ENCODE assay signal across 17 cellular contexts in the genomic region with DNA sequence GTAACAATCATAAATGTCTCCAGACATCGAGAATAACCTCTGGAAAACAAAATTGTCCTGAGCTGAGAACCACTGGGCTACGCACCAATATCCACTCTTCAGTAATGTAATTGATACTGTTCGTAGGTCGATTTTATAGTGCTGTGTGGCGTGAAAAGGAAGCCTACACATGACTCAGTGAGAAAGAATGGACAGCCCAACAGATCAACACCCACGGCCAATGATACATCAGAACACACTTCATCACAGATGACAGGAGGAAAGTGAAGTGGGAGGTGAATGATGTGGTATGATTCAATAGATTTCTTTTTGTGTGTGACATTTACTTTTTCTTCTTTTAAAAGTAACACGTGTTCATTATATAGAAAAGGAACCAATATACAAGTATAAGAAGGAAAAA.
DNase-seq lines count a peak whose midpoint lies in the region; ATAC-seq and TF ChIP-seq lines count a peak whose summit lies in the region.
"Had no signal": no experiment of that assay in that cellular context is flagged by ENCODE, and none has a peak within 500 bp of the region (broad histone marks: within the 10 kb centered on the region; RNA-seq: fewer than 3 reads in every experiment).

No MANE protein-coding gene starts in this region.

- H3K56ac ChIP-seq in mesendoderm (ENCODE audit: low read length), result no peak overlapping the region

- in situ Hi-C loops in mammary epithelial cell (cut with MboI; ENCODE audit: low sequenced_read_pairs in 2 of 2), result no loop called here
- in situ Hi-C loops in gastrocnemius medialis (cut with MboI; ENCODE audit: low sequenced_read_pairs in 4 of 4), result no loop called here

- no peak overlapping the region for H2BK5ac ChIP-seq in mesendoderm (ENCODE audit: low read length)

- H3K4me2 ChIP-seq in mammary epithelial cell (ENCODE audit: insufficient read depth, low read depth, low read length), result no peak overlapping the region
- H3K4me2 ChIP-seq in mesendoderm (ENCODE audit: low read length), result no peak overlapping the region

- no peak overlapping the region for H4K8ac ChIP-seq in mesendoderm (ENCODE audit: low read depth, low read length)

- H3K79me2 ChIP-seq in mammary epithelial cell (ENCODE audit: insufficient read depth, low read length) (no peaks in the 10 kb centered on the region), mesendoderm (ENCODE audit: control insufficient read depth, insufficient read depth, low read length) (no peaks in the 10 kb centered on the region)

- no peak overlapping the region for H3K23ac ChIP-seq in mesendoderm (ENCODE audit: low read length)

- H2BK15ac ChIP-seq in mesendoderm (replicated peaks; ENCODE audit: low read depth), result no peak overlapping the region

- H3K27ac ChIP-seq in mammary epithelial cell (ENCODE audit: insufficient read depth, low read depth, low read length) (no peak overlapping the region), mesendoderm (ENCODE audit: low read depth, low read length) (no peak overlapping the region), gastrocnemius medialis (no peak overlapping the region)
- H3K27ac ChIP-seq: dorsolateral prefrontal cortex had no signal

- no peak overlapping the region for H3K18ac ChIP-seq in mesendoderm (ENCODE audit: low read length)

- CTCF ChIA-PET in mammary epithelial cell (lab: Charles Lee; ENCODE audit: low non-redundant PET), result interaction anchor here (0.6 kb wide), 1 partner anchor 55 kb away, joined by 3 read pairs; no protein-coding TSS in a partner anchor

- no peaks in the 10 kb centered on the region for H3K27me3 ChIP-seq in mammary epithelial cell (ENCODE audit: insufficient read depth, low read length)
- no peaks in the 10 kb centered on the region for H3K27me3 ChIP-seq in mesendoderm (ENCODE audit: insufficient read depth, low read length, poor library complexity)
- no peaks in the 10 kb centered on the region for H3K27me3 ChIP-seq in gastrocnemius medialis
- H3K27me3 ChIP-seq: BE2C had no signal

- no peak for TF ChIP-seq POLR2A in gastrocnemius medialis (IDR thresholded peaks at IDR 0.05)

- no peaks in the 10 kb centered on the region for H3K4me1 ChIP-seq in mammary epithelial cell (ENCODE audit: insufficient read depth, low read length)
- no peaks in the 10 kb centered on the region for H3K4me1 ChIP-seq in mesendoderm (ENCODE audit: control insufficient read depth, low read depth, low read length)
- H3K4me1 ChIP-seq in gastrocnemius medialis, result peaks cover 0 to 4% of the 10 kb centered on the region in 2 donors
- H3K4me1 ChIP-seq: BE2C had no signal

- H4K5ac ChIP-seq in mesendoderm (ENCODE audit: low read length), result no peak overlapping the region

- no peak overlapping the region for H2AFZ ChIP-seq in mammary epithelial cell (ENCODE audit: low read depth, low read length)

- no peak for TF ChIP-seq CTCF in mammary epithelial cell (conservative IDR thresholded peaks at IDR 0.05 in 1 of 2, IDR thresholded peaks at IDR 0.05 in 1 of 2; ENCODE audit: extremely low read depth in 1 of 2, insufficient read depth in 1 of 2, low read depth in 1 of 2, low read length in 2 of 2)
- TF ChIP-seq CTCF in gastrocnemius medialis (IDR thresholded peaks at IDR 0.05 in 4 of 5, conservative IDR thresholded peaks at IDR 0.05 in 1 of 5), result no peak

- H3K9ac ChIP-seq in mammary epithelial cell (ENCODE audit: insufficient read depth, low read length) (no peak overlapping the region), mesendoderm (ENCODE audit: low read length) (no peak overlapping the region)

- H4K20me1 ChIP-seq in mammary epithelial cell (ENCODE audit: insufficient read depth, low read length), result no peaks in the 10 kb centered on the region

- intact Hi-C loops in mammary epithelial cell (cut with micrococcal nuclease), result no loop called here
- intact Hi-C loops in gastrocnemius medialis (cut with DNase I; ENCODE audit: low total_unique reads), result no loop called here
- intact Hi-C loops in cardiac septum (cut with DNase I), result no loop called here

- 73% methylated on average over 7 of the region's 7 CpGs for WGBS in mammary epithelial cell (ENCODE audit: low coverage, missing lambda C conversion rate)
- no CpG with 5 or more reads among the region's 7 CpGs for WGBS in mesendoderm (ENCODE audit: extremely low coverage, insufficient coverage, low lambda C conversion rate)

- no TSS peak for BruUV-seq in mammary epithelial cell (replicated peaks; lab: Mats Ljungman, UMichigan)

- H2AK5ac ChIP-seq in mesendoderm (ENCODE audit: low read length), result no peak overlapping the region

- DNase-seq in COLO829 (ENCODE audit: low spot score), result peak; percentile 56
- DNase-seq in M059J (ENCODE audit: low read depth), result peak; percentile 74
- peak; percentile 21 for DNase-seq in mammary epithelial cell
- DNase-seq in mesendoderm, result peak; percentile 11
- DNase-seq in NCI-H345 treated with DMSO at 0.1 percent for 48 hours (lab: John Stamatoyannopoulos, UW; ENCODE audit: unreplicated experiment), result no peak
- no peak for DNase-seq in NCI-H1417 treated with DMSO at 0.1 percent for 48 hours (lab: John Stamatoyannopoulos, UW)
- no peak for DNase-seq in gastrocnemius medialis
- DNase-seq in cardiac septum (ENCODE audit: low spot score), result no peak
- DNase-seq: activated CD8-positive, alpha-beta memory T cell treated with anti-CD3 and anti-CD28 coated beads for 24 hours; activated effector memory CD4-positive, alpha-beta T cell treated with Interleukin-2 at 50 U/mL for 16 hours; aorta; BE2C; DMS 273 treated with DMSO at 0.1 percent for 48 hours; dorsolateral prefrontal cortex; NCI-H146; NCI-H510A treated with DMSO at 0.1 percent for 48 hours had no signal

- H2BK120ac ChIP-seq in mesendoderm (ENCODE audit: low read depth, low read length), result no peak overlapping the region

- dilution Hi-C loops in mammary epithelial cell (cut with HindIII; ENCODE audit: low sequenced_read_pairs), result loop anchor here (5.0 kb wide), 1 partner anchor 46 kb away; no protein-coding TSS in a partner anchor

- H3K4me3 ChIP-seq in mammary epithelial cell (replicated peaks in 1 of 3; ENCODE audit: insufficient read depth in 1 of 3, low read depth in 2 of 3, low read length in 3 of 3), result no peak overlapping the region
- H3K4me3 ChIP-seq in mesendoderm (ENCODE audit: low read length), result no peak overlapping the region
- H3K4me3 ChIP-seq in gastrocnemius medialis, result no peak overlapping the region
- H3K4me3 ChIP-seq: dorsolateral prefrontal cortex, lung had no signal

- H3K79me1 ChIP-seq in mesendoderm (ENCODE audit: low read length), result no peaks in the 10 kb centered on the region

- H3K9me3 ChIP-seq in mammary epithelial cell (replicated peaks; ENCODE audit: insufficient read depth, low read length), result no peaks in the 10 kb centered on the region
- H3K9me3 ChIP-seq in gastrocnemius medialis, result no peaks in the 10 kb centered on the region
- H3K9me3 ChIP-seq: BE2C had no signal

- H3K36me3 ChIP-seq in mammary epithelial cell (ENCODE audit: insufficient read depth, low read length) (no peaks in the 10 kb centered on the region), mesendoderm (ENCODE audit: control insufficient read depth, insufficient read depth, low read length) (no peaks in the 10 kb centered on the region), gastrocnemius medialis (no peaks in the 10 kb centered on the region)
- H3K36me3 ChIP-seq: BE2C had no signal

- no peak for ATAC-seq in gastrocnemius medialis

- H3K4ac ChIP-seq in mesendoderm (ENCODE audit: low read depth, low read length), result no peak overlapping the region

Comparison
In these comparisons a context has a peak if more than half of its experiments do, and no peak if none do; other contexts are left out.
1. DNase-seq: peak in COLO829 (single experiment), M059J (single experiment), mammary epithelial cell (single experiment) and mesendoderm (single experiment); none in NCI-H345 treated with DMSO at 0.1 percent for 48 hours (single experiment), NCI-H1417 treated with DMSO at 0.1 percent for 48 hours (single experiment), gastrocnemius medialis (0 of 2) and cardiac septum (single experiment).